8 cellular contexts compared by ENCODE assay signal in the genomic region with DNA sequence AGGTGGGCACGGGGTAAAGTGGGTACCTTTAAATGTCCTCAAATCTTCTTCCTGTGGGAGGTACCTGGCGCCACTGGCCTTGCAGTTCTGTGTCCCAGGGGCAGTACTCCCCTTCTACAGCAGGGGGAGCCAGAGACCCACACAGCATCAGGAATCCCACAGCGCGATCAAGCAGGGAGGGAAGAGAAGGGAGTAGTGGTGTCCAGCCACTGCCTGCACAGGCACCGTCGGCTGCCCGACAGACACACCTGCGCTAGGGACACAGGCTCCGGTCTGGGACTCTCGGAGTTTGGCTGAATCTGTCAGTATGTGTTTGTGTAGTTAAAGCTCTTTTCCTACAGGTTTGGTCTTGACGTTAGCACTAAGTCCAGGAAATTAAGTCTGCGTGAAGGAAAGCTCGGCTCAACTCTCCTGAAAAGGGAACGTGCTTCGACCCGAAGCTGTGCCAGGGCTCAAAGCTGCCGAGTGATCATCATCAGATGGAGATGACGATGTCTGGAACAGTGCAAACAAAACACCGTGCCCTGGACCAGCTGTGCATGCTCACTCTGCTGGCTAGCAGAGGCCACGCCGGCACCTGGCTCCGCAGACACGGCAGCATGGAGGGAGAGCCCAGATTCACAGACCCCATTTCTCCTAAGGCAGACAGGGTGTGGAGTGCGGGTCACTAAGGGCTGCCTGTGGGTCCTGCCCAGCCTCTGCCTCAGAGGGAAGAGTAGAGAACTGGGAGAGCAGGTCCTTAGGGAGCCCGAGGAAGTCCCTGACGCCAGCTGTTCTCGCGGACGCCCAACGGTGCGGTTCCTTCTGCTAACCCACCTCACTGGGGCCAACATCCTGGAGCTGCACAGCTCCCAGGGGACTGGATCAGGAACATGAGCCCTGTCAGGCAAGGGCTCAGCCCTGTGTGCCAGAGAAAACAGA. TPM values are rescaled to one million over a fixed set of nuclear protein-coding genes. Genes with fewer than 3 reads are reported as not detected.
DNase-seq lines count a peak whose midpoint lies in the region; TF ChIP-seq lines count a peak whose summit lies in the region.

No MANE protein-coding gene starts in this region.

- TF ChIP-seq CTCF in LNCAP (IDR thresholded peaks at IDR 0.05) (peak; percentile 99), osteoblast (IDR thresholded peaks at IDR 0.05; ENCODE audit: extremely low read depth, low read depth, low read length) (peak; percentile 99), suprapubic skin (IDR thresholded peaks at IDR 0.05) (peak; percentile 98 to 100)

- H3K27me3 ChIP-seq in osteoblast (ENCODE audit: insufficient read depth, low read length) (no peaks in the 10 kb centered on the region), suprapubic skin (no peaks in the 10 kb centered on the region)

- CTCF ChIA-PET in activated naive CD4-positive, alpha-beta T cell treated with anti-CD3 and anti-CD28 coated beads, Interleukin-2, amount 10 ng/mL, durations not matched to agents 7 days and 5 days (lab: Charles Lee) = interaction anchor here (0.6 to 6.9 kb wide), 18 partner anchors 13 to 246 kb away, joined by 3 to 120 read pairs (median 3); partner anchors contain the start of genes MICAL3 and PEX26

- H3K4me3 Mint-ChIP-seq in activated naive CD4-positive, alpha-beta T cell treated with anti-CD3 and anti-CD28 coated beads, Interleukin-2, amount 10 ng/mL, durations not matched to agents 7 days and 5 days = no peak overlapping the region

- H3K4me2 ChIP-seq in osteoblast (ENCODE audit: insufficient read depth, low read length) = no peak overlapping the region

- no peaks in the 10 kb centered on the region for H3K36me3 Mint-ChIP-seq in activated naive CD4-positive, alpha-beta T cell treated with anti-CD3 and anti-CD28 coated beads, Interleukin-2, amount 10 ng/mL, durations not matched to agents 7 days and 5 days

- H3K27me3 Mint-ChIP-seq in activated naive CD4-positive, alpha-beta T cell treated with anti-CD3 and anti-CD28 coated beads, Interleukin-2, amount 10 ng/mL, durations not matched to agents 7 days and 5 days = no peaks in the 10 kb centered on the region

- in situ Hi-C loops in SK-MEL-5 (cut with HindIII; ENCODE audit: low pct_unique_long_range_greater_than_20kb, low sequenced_read_pairs) = no loop called here

- no peaks in the 10 kb centered on the region for H3K4me1 ChIP-seq in osteoblast (ENCODE audit: insufficient read depth, low read length)
- H3K4me1 ChIP-seq in suprapubic skin = peaks cover 14% of the 10 kb centered on the region

- no peak overlapping the region for H3K27ac Mint-ChIP-seq in activated naive CD4-positive, alpha-beta T cell treated with anti-CD3 and anti-CD28 coated beads, Interleukin-2, amount 10 ng/mL, durations not matched to agents 7 days and 5 days

- H2AFZ ChIP-seq in osteoblast (ENCODE audit: low read length) = no peak overlapping the region

- no peak overlapping the region for H3K27ac ChIP-seq in osteoblast (ENCODE audit: low read depth, low read length)
- H3K27ac ChIP-seq in suprapubic skin = no peak overlapping the region

- WGBS in suprapubic skin = 28% methylated on average over 20 of the region's 31 CpGs

- peaks cover 6% of the 10 kb centered on the region for H4K20me1 ChIP-seq in osteoblast (ENCODE audit: insufficient read depth, low read length)

- DNase-seq in activated gamma-delta T cell treated with Interleukin-2 at 50 U/mL for 16 hours = peak; percentile 80
- no peak for DNase-seq in activated gamma-delta T cell (lab: John Stamatoyannopoulos, UW)
- DNase-seq in SK-MEL-5 (ENCODE audit: low read depth, low spot score) = peak; percentile 89
- peak; percentile 88 for DNase-seq in activated naive CD4-positive, alpha-beta T cell treated with anti-CD3 and anti-CD28 coated beads, Interleukin-2, amount 10 ng/mL, durations not matched to agents 7 days and 5 days
- DNase-seq in germinal center (ENCODE audit: low spot score) = peak; percentile 79
- peak; percentile 98 for DNase-seq in osteoblast (ENCODE audit: insufficient read length, low spot score, missing footprints)
- peak; percentile 92 for DNase-seq in suprapubic skin (ENCODE audit: low spot score in 2 of 2)

- H3K4me3 ChIP-seq in osteoblast (ENCODE audit: insufficient read depth, low read length) (no peak overlapping the region), suprapubic skin (no peak overlapping the region)

- peaks cover 8% of the 10 kb centered on the region for H3K4me1 Mint-ChIP-seq in activated naive CD4-positive, alpha-beta T cell treated with anti-CD3 and anti-CD28 coated beads, Interleukin-2, amount 10 ng/mL, durations not matched to agents 7 days and 5 days

- no peaks in the 10 kb centered on the region for H3K79me2 ChIP-seq in osteoblast (ENCODE audit: insufficient read depth, low read length)

- H3K36me3 ChIP-seq in osteoblast (ENCODE audit: insufficient read depth, low read length) = peaks cover 26% of the 10 kb centered on the region
- peaks cover 22% of the 10 kb centered on the region for H3K36me3 ChIP-seq in suprapubic skin

- no peak for TF ChIP-seq POLR2A in suprapubic skin (IDR thresholded peaks at IDR 0.05)

- no peak for TF ChIP-seq EP300 in suprapubic skin (IDR thresholded peaks at IDR 0.05)

- H3K9me3 Mint-ChIP-seq in activated naive CD4-positive, alpha-beta T cell treated with anti-CD3 and anti-CD28 coated beads, Interleukin-2, amount 10 ng/mL, durations not matched to agents 7 days and 5 days = no peaks in the 10 kb centered on the region

- H3K9me3 ChIP-seq in osteoblast (ENCODE audit: low read depth, low read length) (no peaks in the 10 kb centered on the region), suprapubic skin (no peaks in the 10 kb centered on the region)

RNA-seq across cellular contexts. Expression of gene BID, which starts 56.0 kb away (rescaled TPM):
- 62.1 and 81.7 TPM in 2 replicates for total RNA-seq in SK-MEL-5 (2014; rRNA removed; shearing (Covaris generic))
- polyA plus RNA-seq in SK-MEL-5 (2015; cell fraction: cytosol; rRNA removed) = 97.0 and 98.0 TPM in 2 replicates
- polyA plus RNA-seq in SK-MEL-5 (2015; cell fraction: nucleus; rRNA removed) = 13.8 and 19.3 TPM in 2 replicates
- total RNA-seq in osteoblast (16.3 and 21.2 TPM in 2 replicates), suprapubic skin (10 to 100 TPM; 11.8 to 26.6 (median 18.4) TPM)
